Comparison of ENCODE assay signal across 1 cellular context in genomic region chr2:138524353-138524752, GRCh38.
TF ChIP-seq lines count a peak whose summit lies in the region.

No MANE protein-coding gene starts in this region.

TF ChIP-seq in HepG2, 621 proteins besides CTCF, POLR2A, EP300 and RAD21:
- TF ChIP-seq ZNF841 (CRISPR knock-in tag; IDR thresholded peaks at IDR 0.05; ENCODE audit: borderline replicate concordance) = peak; percentile 99; the same call in 1 of the 2 replicates
TF ChIP-seq in HepG2: peak in this region for 1; not testable (repeated sequence) for 620.
